Comparison of ENCODE assay signal across 10 cellular contexts in genomic region chr18:26438980-26439379, GRCh38.
DNase-seq lines count a peak whose midpoint lies in the region; ATAC-seq and TF ChIP-seq lines count a peak whose summit lies in the region.
"Had no signal": no experiment of that assay in that cellular context is flagged by ENCODE, and none has a peak within 500 bp of the region (broad histone marks: within the 10 kb centered on the region; RNA-seq: fewer than 3 reads in every experiment).

No MANE protein-coding gene starts in this region.

- DNase-seq in GM13977 (ENCODE audit: low spot score) (peak; percentile 54), GM20000 (ENCODE audit: low spot score) (peak; percentile 44), NOMO-1 treated with DMSO at 0.1 percent for 48 hours (lab: John Stamatoyannopoulos, UW; ENCODE audit: unreplicated experiment) (peak; percentile 20), left lobe of liver (ENCODE audit: low spot score) (no peak), cortex of kidney (lab: John Stamatoyannopoulos, UW) (no peak), COLO668 (lab: John Stamatoyannopoulos, UW; ENCODE audit: unreplicated experiment) (no peak), LoVo (ENCODE audit: low spot score) (no peak)
- DNase-seq: foreskin fibroblast had no signal

- ATAC-seq in HG03045 (IDR thresholded peaks at IDR 0.05; ENCODE audit: unreplicated experiment) (peak; percentile 90), left lobe of liver (no peak)
- ATAC-seq: stimulated activated effector memory CD8-positive, alpha-beta T cell treated with anti-CD3 and anti-CD28 coated beads, Interleukin-12 subunit alpha, Interleukin-12 subunit beta, amount 100 ng/mL, for 72 hours had no signal

- TF ChIP-seq CTCF in GM13977 (IDR thresholded peaks at IDR 0.05; ENCODE audit: extremely low read depth, insufficient read depth, missing control alignments): no peak
- TF ChIP-seq CTCF in GM20000 (IDR thresholded peaks at IDR 0.05; ENCODE audit: extremely low read depth, missing control alignments): no peak

- in situ Hi-C loops in GM13977 (cut with MboI; ENCODE audit: low pct_unique_long_range_greater_than_20kb, low sequenced_read_pairs, unreplicated experiment): no loop called here

Comparison
In these comparisons a context has a peak if more than half of its experiments do, and no peak if none do; other contexts are left out.
1. DNase-seq: peak in GM13977 (single experiment), GM20000 (single experiment) and NOMO-1 treated with DMSO at 0.1 percent for 48 hours (single experiment); none in left lobe of liver (single experiment), cortex of kidney (single experiment), COLO668 (single experiment) and LoVo (single experiment).